Comparison of ENCODE assay signal across 18 cellular contexts in genomic region chr5:112762113-112762810, GRCh38. TPM values are rescaled to one million over a fixed set of nuclear protein-coding genes. Genes with fewer than 3 reads are reported as not detected.
DNase-seq lines count a peak whose midpoint lies in the region; ATAC-seq, FAIRE-seq and TF ChIP-seq lines count a peak whose summit lies in the region.
"Had no signal": no experiment of that assay in that cellular context is flagged by ENCODE, and none has a peak within 500 bp of the region (broad histone marks: within the 10 kb centered on the region; RNA-seq: fewer than 3 reads in every experiment).

No MANE protein-coding gene starts in this region.

- no peak overlapping the region for H3K14ac ChIP-seq in mesenchymal stem cell (ENCODE audit: low read length in 2 of 2)

- H3K36me3 ChIP-seq in mesenchymal stem cell (ENCODE audit: control insufficient read depth in 1 of 2, insufficient read depth in 2 of 2, low read depth in 1 of 2, low read length in 2 of 2) = peaks cover 0 to 33% of the 10 kb centered on the region in 2 experiments
- H3K36me3 ChIP-seq: brain microvascular endothelial cell had no signal

- TF ChIP-seq CTCF in cardiac fibroblast (IDR thresholded peaks at IDR 0.05; ENCODE audit: low read depth, low read length) = no peak

- H2BK15ac ChIP-seq in mesenchymal stem cell (ENCODE audit: low read depth, poor library complexity, severe bottlenecking) = no peak overlapping the region

- H3K4me3 ChIP-seq in cardiac fibroblast (replicated peaks in 1 of 2; ENCODE audit: low read depth in 2 of 2, low read length in 2 of 2) = no peak overlapping the region
- H3K4me3 ChIP-seq in mesenchymal stem cell (ENCODE audit: insufficient read depth in 1 of 2, low read depth in 1 of 2, low read length in 2 of 2) = no peak overlapping the region
- H3K4me3 ChIP-seq: left ventricle myocardium inferior, smooth muscle cell had no signal

- no peak overlapping the region for H2BK120ac ChIP-seq in mesenchymal stem cell (ENCODE audit: low read depth, low read length)

- no peak overlapping the region for H3K23ac ChIP-seq in mesenchymal stem cell (ENCODE audit: low read length in 2 of 2)

- H3K27ac ChIP-seq in mesenchymal stem cell (ENCODE audit: low read length, poor library complexity, severe bottlenecking) = peak overlapping the region; percentile 3
- H3K27ac ChIP-seq: brain microvascular endothelial cell, C4-2B, HL-60, left ventricle myocardium inferior had no signal

- H3K27me3 ChIP-seq in mesenchymal stem cell (ENCODE audit: control insufficient read depth in 1 of 2, insufficient read depth in 1 of 2, low read length in 2 of 2) = no peaks in the 10 kb centered on the region
- H3K27me3 ChIP-seq: brain microvascular endothelial cell had no signal

- WGBS in mesenchymal stem cell = no CpG with 5 or more reads among the region's 1 CpG

- peaks cover 9% of the 10 kb centered on the region for H3K79me1 ChIP-seq in mesenchymal stem cell (replicated peaks; ENCODE audit: low read length, poor library complexity, severe bottlenecking)

- no peak overlapping the region for H3K4ac ChIP-seq in mesenchymal stem cell (ENCODE audit: low read depth in 1 of 2, low read length in 2 of 2)

- no peak for ATAC-seq in GM18498 (IDR thresholded peaks at IDR 0.05; ENCODE audit: unreplicated experiment)

- H2AFZ ChIP-seq in mesenchymal stem cell (ENCODE audit: low read depth, low read length) = no peak overlapping the region

- no peak overlapping the region for H3K4me2 ChIP-seq in mesenchymal stem cell (ENCODE audit: low read length, poor library complexity, severe bottlenecking)
- H3K4me2 ChIP-seq: smooth muscle cell had no signal

- peak; percentile 63 for DNase-seq in EL
- DNase-seq in LHCN-M2 (ENCODE audit: low read depth) = peak; percentile 82
- DNase-seq in cardiac fibroblast (ENCODE audit: low read depth in 2 of 2) = peak; percentile 37 to 40
- no peak for DNase-seq in mesenchymal stem cell
- no peak for DNase-seq in activated naive CD4-positive, alpha-beta T cell treated with Interleukin-2 at 50 U/mL for 16 hours
- no peak for DNase-seq in HuH-7 (ENCODE audit: low spot score)
- no peak for DNase-seq in urothelium cell line (ENCODE audit: low spot score)
- DNase-seq: activated CD8-positive, alpha-beta memory T cell treated with anti-CD3 and anti-CD28 coated beads, Interleukin-2, amount 50 U/mL, for 4 hours; activated gamma-delta T cell treated with Interleukin-2 at 50 U/mL for 16 hours; brain microvascular endothelial cell; KBM-7; left ventricle myocardium inferior; NCI-H1436 treated with DMSO at 0.1 percent for 48 hours; T-helper 9 cell had no signal

- no peak overlapping the region for H2BK5ac ChIP-seq in mesenchymal stem cell (ENCODE audit: low read depth, low read length, poor library complexity, severe bottlenecking)

- no peak overlapping the region for H4K8ac ChIP-seq in mesenchymal stem cell (ENCODE audit: low read length)

- H2AK5ac ChIP-seq in mesenchymal stem cell (ENCODE audit: low read length, severe bottlenecking) = no peak overlapping the region

- no peaks in the 10 kb centered on the region for H3K4me1 ChIP-seq in mesenchymal stem cell (ENCODE audit: control insufficient read depth, insufficient read depth, low read depth, low read length)

- no peak overlapping the region for H2BK12ac ChIP-seq in mesenchymal stem cell (ENCODE audit: low read length in 2 of 2)

- no peaks in the 10 kb centered on the region for H3K9me3 ChIP-seq in mesenchymal stem cell (ENCODE audit: control insufficient read depth, low read length)
- H3K9me3 ChIP-seq: left ventricle myocardium inferior had no signal

- no peak overlapping the region for H3K18ac ChIP-seq in mesenchymal stem cell (ENCODE audit: low read depth in 1 of 2, low read length in 2 of 2)

- no peak overlapping the region for H4K91ac ChIP-seq in mesenchymal stem cell (ENCODE audit: low read length)

- no peak for FAIRE-seq in urothelium cell line (lab: Jason Lieb, UNC)

- H3K9ac ChIP-seq in mesenchymal stem cell (ENCODE audit: low read length) = peak overlapping the region; percentile 28

RNA-seq across cellular contexts. Expression of gene APC, which starts 24.6 kb away (rescaled TPM):
- 25.8 and 40.0 TPM in 2 replicates for total RNA-seq in LHCN-M2 (2014; rRNA removed)
- polyA plus RNA-seq in LHCN-M2 (2012) = 6.1 TPM
- 14.8 TPM for polyA plus RNA-seq in mesenchymal stem cell (2013, experiment 1 of 2)
- 14.9 TPM for polyA plus RNA-seq in mesenchymal stem cell (2013, experiment 2 of 2)

Comparison
In these comparisons a context has a peak if more than half of its experiments do, and no peak if none do; other contexts are left out.
1. DNase-seq: peak in EL (single experiment), LHCN-M2 (single experiment) and cardiac fibroblast (2 of 2); none in mesenchymal stem cell (single experiment), activated naive CD4-positive, alpha-beta T cell treated with Interleukin-2 at 50 U/mL for 16 hours (single experiment), HuH-7 (single experiment) and urothelium cell line (single experiment).